ENCODE assay signal across 10 cellular contexts in genomic region chr7:75688200-75689136, GRCh38. TPM values are rescaled to one million over a fixed set of nuclear protein-coding genes. Genes with fewer than 3 reads are reported as not detected.
DNase-seq lines count a peak whose midpoint lies in the region; ATAC-seq and TF ChIP-seq lines count a peak whose summit lies in the region.
"Had no signal": no experiment of that assay in that cellular context is flagged by ENCODE, and none has a peak within 500 bp of the region (broad histone marks: within the 10 kb centered on the region; RNA-seq: fewer than 3 reads in every experiment).

No MANE protein-coding gene starts in this region.

- no peaks in the 10 kb centered on the region for H3K9me3 ChIP-seq in mesenchymal stem cell (ENCODE audit: control insufficient read depth, low read length)
- H3K9me3 ChIP-seq in CD8-positive, alpha-beta memory T cell (ENCODE audit: low read length) = no peaks in the 10 kb centered on the region
- no peaks in the 10 kb centered on the region for H3K9me3 ChIP-seq in MM.1S (replicated peaks; ENCODE audit: insufficient read depth, low read length)

- DNase-seq in cardiac septum (ENCODE audit: low spot score) (peak; percentile 61), Right ventricle myocardium inferior (ENCODE audit: missing footprints) (no peak), mesenchymal stem cell (no peak), MM.1S (no peak), OCI-M2 (lab: John Stamatoyannopoulos, UW; ENCODE audit: unreplicated experiment) (no peak)
- no peak for DNase-seq in CD8-positive, alpha-beta memory T cell
- DNase-seq: activated CD4-positive, alpha-beta T cell treated with anti-CD3 and anti-CD28 coated beads for 4 hours; PC-3 had no signal

- H2AFZ ChIP-seq in mesenchymal stem cell (ENCODE audit: low read depth, low read length) (no peak overlapping the region), MM.1S (ENCODE audit: low read length) (no peak overlapping the region)

- H3K27me3 Mint-ChIP-seq in CD8-positive, alpha-beta memory T cell = peaks cover 0 to 2% of the 10 kb centered on the region in 2 donors

- no peak overlapping the region for H3K4ac ChIP-seq in mesenchymal stem cell (ENCODE audit: low read depth in 1 of 2, low read length in 2 of 2)

- peaks cover 0 to 10% (median 0%) of the 10 kb centered on the region in 3 donors for H3K4me1 Mint-ChIP-seq in CD8-positive, alpha-beta memory T cell

- H3K4me3 Mint-ChIP-seq in CD8-positive, alpha-beta memory T cell = peak overlapping the region in 1 of 7 donors; percentile 52

- 94% methylated on average over 24 of the region's 37 CpGs for WGBS in mesenchymal stem cell

- H3K27ac ChIP-seq in angular gyrus (ENCODE audit: low read depth, low read length) = peak overlapping the region; percentile 93
- H3K27ac ChIP-seq in mesenchymal stem cell (ENCODE audit: low read length, poor library complexity, severe bottlenecking) = no peak overlapping the region
- H3K27ac ChIP-seq in CD8-positive, alpha-beta memory T cell (ENCODE audit: low read depth, low read length) = no peak overlapping the region
- no peak overlapping the region for H3K27ac ChIP-seq in MM.1S (ENCODE audit: low read length)

- H2AK5ac ChIP-seq in mesenchymal stem cell (ENCODE audit: low read length, severe bottlenecking) = peak overlapping the region; percentile 76

- no peaks in the 10 kb centered on the region for H3K27me3 ChIP-seq in mesenchymal stem cell (ENCODE audit: control insufficient read depth in 1 of 2, insufficient read depth in 1 of 2, low read length in 2 of 2)
- no peaks in the 10 kb centered on the region for H3K27me3 ChIP-seq in CD8-positive, alpha-beta memory T cell (ENCODE audit: insufficient read depth, low read length, poor library complexity, severe bottlenecking)
- no peaks in the 10 kb centered on the region for H3K27me3 ChIP-seq in MM.1S (replicated peaks; ENCODE audit: insufficient read depth, low read length)

- H2BK12ac ChIP-seq in mesenchymal stem cell (ENCODE audit: low read length in 2 of 2) = no peak overlapping the region

- no peak for TF ChIP-seq CTCF in MM.1S (IDR thresholded peaks at IDR 0.05; ENCODE audit: low read length)

- peaks cover 3% of the 10 kb centered on the region for H3K79me1 ChIP-seq in mesenchymal stem cell (replicated peaks; ENCODE audit: low read length, poor library complexity, severe bottlenecking)

- H4K8ac ChIP-seq in mesenchymal stem cell (ENCODE audit: low read length) = no peak overlapping the region

- CTCF ChIA-PET in CD8-positive, alpha-beta memory T cell (lab: Charles Lee) = no interaction called here

- POLR2A ChIA-PET in CD8-positive, alpha-beta memory T cell (lab: Charles Lee) = interaction anchor here (0.6 kb wide), 1 partner anchor 28 kb away, joined by 3 read pairs; no protein-coding TSS in a partner anchor

- no peaks in the 10 kb centered on the region for H4K20me1 ChIP-seq in MM.1S (ENCODE audit: insufficient read depth, low read length)

- H2BK15ac ChIP-seq in mesenchymal stem cell (ENCODE audit: low read depth, poor library complexity, severe bottlenecking) = no peak overlapping the region

- H3K4me1 ChIP-seq in mesenchymal stem cell (ENCODE audit: control insufficient read depth, insufficient read depth, low read depth, low read length) = peaks cover 17% of the 10 kb centered on the region
- no peaks in the 10 kb centered on the region for H3K4me1 ChIP-seq in CD8-positive, alpha-beta memory T cell (ENCODE audit: insufficient read depth, low read length)
- no peaks in the 10 kb centered on the region for H3K4me1 ChIP-seq in MM.1S (ENCODE audit: low read length)

- H2BK5ac ChIP-seq in mesenchymal stem cell (ENCODE audit: low read depth, low read length, poor library complexity, severe bottlenecking) = no peak overlapping the region

- no peak overlapping the region for H3K23ac ChIP-seq in mesenchymal stem cell (ENCODE audit: low read length in 2 of 2)

- H3K36me3 ChIP-seq in mesenchymal stem cell (ENCODE audit: control insufficient read depth in 1 of 2, insufficient read depth in 2 of 2, low read depth in 1 of 2, low read length in 2 of 2) (no peaks in the 10 kb centered on the region), MM.1S (replicated peaks; ENCODE audit: insufficient read depth, low read length) (no peaks in the 10 kb centered on the region)
- H3K36me3 ChIP-seq in CD8-positive, alpha-beta memory T cell (ENCODE audit: insufficient read depth, low read length) = no peaks in the 10 kb centered on the region

- ATAC-seq in Right ventricle myocardium inferior (no peak), GM18505 (IDR thresholded peaks at IDR 0.05; ENCODE audit: unreplicated experiment) (no peak)
- ATAC-seq: PC-3 had no signal

- intact Hi-C loops in cardiac septum (cut with DNase I) = loop anchor here (5.0 kb wide), 1 partner anchor 51 kb away; no protein-coding TSS in a partner anchor
- intact Hi-C loops in Right ventricle myocardium inferior (cut with DNase I) = no loop called here

- H3K18ac ChIP-seq in mesenchymal stem cell (ENCODE audit: low read depth in 1 of 2, low read length in 2 of 2) = no peak overlapping the region

- no peak overlapping the region for H4K91ac ChIP-seq in mesenchymal stem cell (ENCODE audit: low read length)

- H2BK120ac ChIP-seq in mesenchymal stem cell (ENCODE audit: low read depth, low read length) = no peak overlapping the region

- H3K4me2 ChIP-seq in mesenchymal stem cell (ENCODE audit: low read length, poor library complexity, severe bottlenecking) (peak overlapping the region; percentile 22), MM.1S (ENCODE audit: low read depth, low read length) (no peak overlapping the region)

- H3K14ac ChIP-seq in mesenchymal stem cell (ENCODE audit: low read length in 2 of 2) = no peak overlapping the region

- no peak overlapping the region for H3K4me3 ChIP-seq in mesenchymal stem cell (ENCODE audit: insufficient read depth in 1 of 2, low read depth in 1 of 2, low read length in 2 of 2)
- no peak overlapping the region for H3K4me3 ChIP-seq in CD8-positive, alpha-beta memory T cell (ENCODE audit: low read length)
- no peak overlapping the region for H3K4me3 ChIP-seq in MM.1S (ENCODE audit: low read length)

- no peaks in the 10 kb centered on the region for H3F3A ChIP-seq in MM.1S (ENCODE audit: insufficient read depth, low read length)

- no peaks in the 10 kb centered on the region for H3K9me3 Mint-ChIP-seq in CD8-positive, alpha-beta memory T cell

- peaks cover 0 to 2% (median 0%) of the 10 kb centered on the region in 3 donors for H3K36me3 Mint-ChIP-seq in CD8-positive, alpha-beta memory T cell

- H3K27ac Mint-ChIP-seq in CD8-positive, alpha-beta memory T cell = no peak overlapping the region

- no peak overlapping the region for H3K9ac ChIP-seq in mesenchymal stem cell (ENCODE audit: low read length)
- H3K9ac ChIP-seq in MM.1S (ENCODE audit: low read length) = no peak overlapping the region

- no peaks in the 10 kb centered on the region for H3K79me2 ChIP-seq in MM.1S (ENCODE audit: low read length)

- no peaks in the 10 kb centered on the region for H3K9me2 ChIP-seq in MM.1S (replicated peaks; ENCODE audit: insufficient read depth, low read length)

- no peak for TF ChIP-seq POLR2A in GM18505 (IDR thresholded peaks at IDR 0.05; ENCODE audit: borderline replicate concordance, extremely low read depth, insufficient read depth, insufficient read length)

RNA-seq across cellular contexts. Expression of gene HIP1, which starts 50.3 kb away (rescaled TPM):
- 24.7 TPM for total RNA-seq in cardiac septum
- 18.0 TPM for total RNA-seq in Right ventricle myocardium inferior
- 13.3 TPM for polyA plus RNA-seq in mesenchymal stem cell (2013, experiment 1 of 2)
- polyA plus RNA-seq in mesenchymal stem cell (2013, experiment 2 of 2) = 11.6 TPM
- total RNA-seq in CD8-positive, alpha-beta memory T cell = 1 to 10 TPM; 6.7 to 7.4 TPM
- 6.1 TPM for polyA plus RNA-seq in CD8-positive, alpha-beta memory T cell
